34 cellular contexts compared by ENCODE assay signal in the genomic region with DNA sequence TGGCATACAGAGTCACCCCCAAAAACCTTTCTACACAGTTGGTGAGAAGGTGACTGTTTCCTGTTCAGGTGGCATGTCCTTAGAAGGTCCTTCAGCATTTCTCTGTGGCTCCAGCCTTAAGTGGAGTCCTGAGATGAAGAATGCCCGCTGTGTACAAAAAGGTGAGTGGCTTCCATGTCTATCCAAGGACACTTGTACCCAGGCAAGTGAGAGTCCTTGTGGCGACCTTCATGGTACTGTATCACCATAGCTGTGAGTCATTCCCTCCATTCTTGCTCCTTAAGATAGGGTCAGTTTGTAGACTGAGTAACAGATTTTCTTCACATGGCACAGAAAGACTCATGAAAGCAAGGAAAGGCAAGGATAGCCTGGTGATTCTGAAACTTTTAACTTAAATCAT.
"Had no signal": no experiment of that assay in that cellular context is flagged by ENCODE, and none has a peak within 500 bp of the region (broad histone marks: within the 10 kb centered on the region; RNA-seq: fewer than 3 reads in every experiment).

No MANE protein-coding gene starts in this region.

- H3K9me3 ChIP-seq: adrenal gland, body of pancreas had no signal

- H3K27me3 ChIP-seq: adrenal gland, body of pancreas, brain microvascular endothelial cell, breast epithelium had no signal

- H3K4me3 ChIP-seq: adrenal gland, body of pancreas, breast epithelium had no signal

- H3K36me3 ChIP-seq: brain microvascular endothelial cell, breast epithelium had no signal

- FAIRE-seq: astrocyte, TTC549 had no signal

- DNase-seq: activated B cell treated with CpG ODN at 0.5 μM for 24 hours; activated CD4-positive, alpha-beta memory T cell treated with anti-CD3 and anti-CD28 coated beads for 36 hours; activated CD4-positive, alpha-beta T cell treated with anti-CD3 and anti-CD28 coated beads for 4 hours; activated CD4-positive, alpha-beta T cell treated with anti-CD3 and anti-CD28 coated beads, Interleukin-2, amount 10 ng/mL, durations not matched to agents 24 days and 14 days; activated CD4-positive, alpha-beta T cell treated with anti-CD3 and anti-CD28 coated beads, Interleukin-2, amount 50 U/mL, for 1 hour; activated CD4-positive, alpha-beta T cell treated with anti-CD3 and anti-CD28 coated beads, Interleukin-2, amount 50 U/mL, for 4 hours; activated CD4-positive, CD25-positive, alpha-beta regulatory T cell treated with anti-CD3 and anti-CD28 coated beads, Interleukin-2, amount 50 U/mL, for 72 hours; activated CD8-positive, alpha-beta memory T cell treated with anti-CD3 and anti-CD28 coated beads, Interleukin-2, amount 50 U/mL, for 4 hours; activated CD8-positive, alpha-beta T cell treated with anti-CD3 and anti-CD28 coated beads for 36 hours; activated effector memory CD4-positive, alpha-beta T cell treated with anti-CD3 and anti-CD28 coated beads, Interleukin-2, amount 50 U/mL, for 16 hours; activated gamma-delta T cell treated with Interleukin-2 at 50 U/mL for 16 hours; activated naive CD4-positive, alpha-beta T cell; activated naive CD4-positive, alpha-beta T cell treated with anti-CD3 and anti-CD28 coated beads for 36 hours; activated naive CD4-positive, alpha-beta T cell treated with anti-CD3 and anti-CD28 coated beads, Interleukin-2, amount 50 U/mL, for 16 hours; activated naive CD8-positive, alpha-beta T cell treated with anti-CD3 and anti-CD28 coated beads for 36 hours; activated T-cell treated with anti-CD3 and anti-CD28 coated beads for 4 hours; activated T-cell treated with anti-CD3 and anti-CD28 coated beads, Interleukin-2, amount 50 U/mL, for 1 hour; activated T-cell treated with anti-CD3 and anti-CD28 coated beads, Interleukin-2, amount 50 U/mL, for 4 hours; activated T-cell treated with anti-CD3 and anti-CD28 coated beads, Interleukin-2, amount 50 U/mL, for 72 hours; adrenal gland; amniotic stem cell; aorta; body of pancreas; brain microvascular endothelial cell; central memory CD4-positive, alpha-beta T cell; T-cell; T-helper 2 cell; T-helper 9 cell had no signal

- ATAC-seq: activated CD8-positive, alpha-beta T cell treated with anti-CD3 and anti-CD28 coated beads for 36 hours; activated naive CD4-positive, alpha-beta T cell treated with anti-CD3 and anti-CD28 coated beads, Interleukin-2, amount 50 U/mL, for 72 hours; activated T-cell treated with anti-CD3 and anti-CD28 coated beads, Interleukin-2, amount 50 U/mL, for 4 hours; activated T-cell treated with anti-CD3 and anti-CD28 coated beads, Interleukin-2, amount 50 U/mL, for 72 hours; activated T-helper 17 cell treated with anti-CD3 and anti-CD28 coated beads, Interleukin-2, amount 50 U/mL, for 72 hours; body of pancreas; T-cell had no signal

- H3K4me1 ChIP-seq: body of pancreas, breast epithelium had no signal

- H3K27ac ChIP-seq: adrenal gland, body of pancreas, brain microvascular endothelial cell, breast epithelium, VCaP had no signal
